ENCODE assay signal across 17 cellular contexts in the genomic region with DNA sequence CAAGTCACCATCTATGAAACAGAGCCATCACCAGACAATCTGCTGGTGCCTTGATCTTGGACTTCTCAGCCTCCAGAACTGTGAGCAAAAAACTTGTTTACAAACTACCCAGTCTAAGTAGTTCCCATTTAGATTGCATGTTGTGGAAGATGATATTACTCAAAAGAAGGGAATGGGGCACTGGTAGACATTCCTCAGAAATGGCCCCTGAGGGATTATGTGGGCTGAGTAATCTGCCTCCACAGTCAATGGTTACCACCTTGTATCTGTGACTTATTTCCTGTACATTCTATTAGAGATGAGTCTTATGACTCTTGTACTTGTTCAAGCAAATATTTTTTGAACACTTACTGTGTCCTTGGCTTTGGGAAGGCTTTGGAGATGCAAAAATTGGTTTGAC.
DNase-seq lines count a peak whose midpoint lies in the region; ATAC-seq lines count a peak whose summit lies in the region.
"Had no signal": no experiment of that assay in that cellular context is flagged by ENCODE, and none has a peak within 500 bp of the region (broad histone marks: within the 10 kb centered on the region; RNA-seq: fewer than 3 reads in every experiment).

No MANE protein-coding gene starts in this region.

- no peaks in the 10 kb centered on the region for H3K4me1 Mint-ChIP-seq in activated CD4-positive, alpha-beta T cell treated with anti-CD3 and anti-CD28 coated beads for 36 hours
- H3K4me1 Mint-ChIP-seq: memory B cell had no signal

- no peaks in the 10 kb centered on the region for H3K9me3 Mint-ChIP-seq in activated CD4-positive, alpha-beta T cell treated with anti-CD3 and anti-CD28 coated beads for 36 hours (ENCODE audit: low read depth)
- H3K9me3 Mint-ChIP-seq: memory B cell had no signal

- H3K27ac Mint-ChIP-seq in activated CD4-positive, alpha-beta T cell treated with anti-CD3 and anti-CD28 coated beads for 36 hours, result no peak overlapping the region
- H3K27ac Mint-ChIP-seq: memory B cell had no signal

- H3K36me3 ChIP-seq in ACC112 (ENCODE audit: insufficient read depth, low read length), result no peaks in the 10 kb centered on the region
- H3K36me3 ChIP-seq: ovary, Peyer's patch, transverse colon had no signal

- no peaks in the 10 kb centered on the region for H3K27me3 ChIP-seq in ACC112 (ENCODE audit: insufficient read depth, low read length)
- H3K27me3 ChIP-seq: ovary, Peyer's patch, transverse colon had no signal

- H3K27ac ChIP-seq in ACC112 (ENCODE audit: low read depth, low read length), result peak overlapping the region; percentile 91
- H3K27ac ChIP-seq: ovary, Peyer's patch, transverse colon had no signal

- peaks cover 27% of the 10 kb centered on the region for H3K4me1 ChIP-seq in ACC112 (ENCODE audit: control insufficient read depth, insufficient read depth, low read length, unreplicated experiment)
- H3K4me1 ChIP-seq: Peyer's patch, transverse colon had no signal

- intact Hi-C loops in activated CD4-positive, alpha-beta T cell treated with anti-CD3 and anti-CD28 coated beads for 36 hours (cut with DNase I, micrococcal nuclease), result no loop called here

- H3K4me3 Mint-ChIP-seq in activated CD4-positive, alpha-beta T cell treated with anti-CD3 and anti-CD28 coated beads for 36 hours, result no peak overlapping the region
- H3K4me3 Mint-ChIP-seq: memory B cell had no signal

- POLR2A ChIA-PET in activated CD4-positive, alpha-beta T cell treated with anti-CD3 and anti-CD28 coated beads for 36 hours (lab: Charles Lee), result no interaction called here

- H3K27me3 Mint-ChIP-seq in activated CD4-positive, alpha-beta T cell treated with anti-CD3 and anti-CD28 coated beads for 36 hours, result no peaks in the 10 kb centered on the region

- no peak for ATAC-seq in GM19324 (IDR thresholded peaks at IDR 0.05; ENCODE audit: low FRiP score, unreplicated experiment)
- no peak for ATAC-seq in HG02588 (IDR thresholded peaks at IDR 0.05; ENCODE audit: unreplicated experiment)
- ATAC-seq in activated CD4-positive, alpha-beta T cell treated with anti-CD3 and anti-CD28 coated beads for 36 hours, result no peak

- H2AFZ ChIP-seq in ACC112 (ENCODE audit: low read length, unreplicated experiment), result peak overlapping the region; percentile 5

- CTCF ChIA-PET in activated CD4-positive, alpha-beta T cell treated with anti-CD3 and anti-CD28 coated beads for 36 hours (lab: Charles Lee), result no interaction called here

- DNase-seq in HPDE6-E6E7 (ENCODE audit: extremely low spot score) (peak; percentile 69), amniotic epithelial cell (ENCODE audit: low read depth) (peak; percentile 81), glomerular visceral epithelial cell (ENCODE audit: extremely low spot score) (peak; percentile 33), middle frontal gyrus (ENCODE audit: extremely low spot score, low spot score) (no peak)
- no peak for DNase-seq in activated CD4-positive, alpha-beta T cell treated with anti-CD3 and anti-CD28 coated beads for 36 hours
- DNase-seq: activated CD8-positive, alpha-beta memory T cell treated with anti-CD3 and anti-CD28 coated beads for 24 hours; erythroblast; KG1; NCI-H1694; NCI-H524 treated with DMSO at 0.1 percent for 48 hours; ovary; Peyer's patch; transverse colon had no signal

- H3K36me3 Mint-ChIP-seq in activated CD4-positive, alpha-beta T cell treated with anti-CD3 and anti-CD28 coated beads for 36 hours (ENCODE audit: low read depth), result no peaks in the 10 kb centered on the region
- H3K36me3 Mint-ChIP-seq: memory B cell had no signal

- no peaks in the 10 kb centered on the region for H3K79me2 ChIP-seq in ACC112 (ENCODE audit: control insufficient read depth, insufficient read depth, low read length, unreplicated experiment)

- H3K4me3 ChIP-seq in ACC112 (ENCODE audit: low read depth, low read length), result no peak overlapping the region
- H3K4me3 ChIP-seq: ovary, Peyer's patch, transverse colon had no signal

Comparison
In these comparisons a context has a peak if more than half of its experiments do, and no peak if none do; other contexts are left out.
1. DNase-seq: peak in HPDE6-E6E7 (single experiment), amniotic epithelial cell (single experiment) and glomerular visceral epithelial cell (single experiment); none in middle frontal gyrus (single experiment) and activated CD4-positive, alpha-beta T cell treated with anti-CD3 and anti-CD28 coated beads for 36 hours (single experiment).